In genomic region chr3:9897408-9898372, GRCh38 we compare ENCODE assay signal across 10 cellular contexts. TPM values are rescaled to one million over a fixed set of nuclear protein-coding genes. Genes with fewer than 3 reads are reported as not detected.
A peak's percentile ranks its signal among the peaks of the same experiment; 100 is the strongest.
DNase-seq lines count a peak whose midpoint lies in the region; ATAC-seq and TF ChIP-seq lines count a peak whose summit lies in the region.
"Had no signal": no experiment of that assay in that cellular context is flagged by ENCODE, and none has a peak within 500 bp of the region (broad histone marks: within the 10 kb centered on the region; RNA-seq: fewer than 3 reads in every experiment).

No MANE protein-coding gene starts in this region.

- H3K36me3 ChIP-seq in KMS-11 (ENCODE audit: insufficient read depth) (no peaks in the 10 kb centered on the region), ectodermal cell (ENCODE audit: control insufficient read depth, insufficient read depth, low read length) (peaks cover 12% of the 10 kb centered on the region), prostate gland (peaks cover 0 to 9% of the 10 kb centered on the region in 2 donors)

- H3K4me2 ChIP-seq in KMS-11: peak overlapping the region; percentile 25; the same call in 1 of the 2 replicates

- 82 to 86% methylated on average over 4 of the region's 4 CpGs for WGBS in ectodermal cell, 2 experiments
- 58% methylated on average over 4 of the region's 4 CpGs for WGBS in prostate gland

- no peaks in the 10 kb centered on the region for H3K9me3 ChIP-seq in ectodermal cell (ENCODE audit: control insufficient read depth, low read length)
- no peaks in the 10 kb centered on the region for H3K9me3 ChIP-seq in prostate gland

- H3K4me3 ChIP-seq in KMS-11 (IDR thresholded peaks at IDR 0.05; ENCODE audit: insufficient read depth, low read depth, low read length) (no peak overlapping the region), ectodermal cell (ENCODE audit: insufficient read depth, low read depth, low read length) (no peak overlapping the region), prostate gland (no peak overlapping the region)

- H3K27ac ChIP-seq in KMS-11 (peak overlapping the region; percentile 22; the same call in 1 of the 2 replicates), ectodermal cell (ENCODE audit: insufficient read depth, low read depth, low read length, poor library complexity, severe bottlenecking) (peak overlapping the region; percentile 26), prostate gland (peak overlapping the region; percentile 75 to 86)

- 0 out of 2 replicates have a peak, but pooled peaks cover 4% of the 10 kb centered on the region for H3K79me2 ChIP-seq in KMS-11 (ENCODE audit: insufficient read depth, low read depth)

- H4K20me1 ChIP-seq in KMS-11 (ENCODE audit: insufficient read depth): no peaks in the 10 kb centered on the region

- H3K27me3 ChIP-seq in KMS-11 (ENCODE audit: insufficient read depth, low read depth) (no peaks in the 10 kb centered on the region), ectodermal cell (ENCODE audit: control insufficient read depth, insufficient read depth, low read length, poor library complexity, severe bottlenecking) (no peaks in the 10 kb centered on the region), prostate gland (replicated peaks; ENCODE audit: insufficient read depth) (no peaks in the 10 kb centered on the region)

- no peak overlapping the region for H3K9ac ChIP-seq in KMS-11

- H2AFZ ChIP-seq in KMS-11 (ENCODE audit: low read depth): no peak overlapping the region

- H3K4me1 ChIP-seq in KMS-11 (ENCODE audit: low read depth, poor library complexity, severe bottlenecking): peaks cover 48% of the 10 kb centered on the region
- no peaks in the 10 kb centered on the region for H3K4me1 ChIP-seq in ectodermal cell (ENCODE audit: control insufficient read depth, insufficient read depth, low read length)
- no peaks in the 10 kb centered on the region for H3K4me1 ChIP-seq in prostate gland (replicated peaks)

- TF ChIP-seq CTCF in KMS-11 (conservative IDR thresholded peaks at IDR 0.05; ENCODE audit: low read depth, low read length) (no peak), prostate gland (IDR thresholded peaks at IDR 0.05) (no peak)

- no peak for TF ChIP-seq POLR2A in prostate gland (IDR thresholded peaks at IDR 0.05)

- intact Hi-C loops in prostate gland (cut with DNase I): no loop called here

- ATAC-seq in HG03378 (IDR thresholded peaks at IDR 0.05; ENCODE audit: unreplicated experiment) (no peak), GM18502 (IDR thresholded peaks at IDR 0.05; ENCODE audit: poor library complexity, unreplicated experiment) (no peak)
- ATAC-seq: WTC11 had no signal

- DNase-seq in DMS 273 (lab: John Stamatoyannopoulos, UW; ENCODE audit: unreplicated experiment): peak; percentile 33
- no peak for DNase-seq in DMS 273 treated with DMSO at 0.1 percent for 48 hours (lab: John Stamatoyannopoulos, UW)
- DNase-seq in prostate gland (ENCODE audit: low spot score): peak; percentile 82
- no peak for DNase-seq in NCI-H1048 (lab: John Stamatoyannopoulos, UW)
- DNase-seq: 8988T had no signal

RNA-seq across cellular contexts. Expression of gene IL17RE, which starts 5.0 kb away (rescaled TPM):
- 1.9 TPM for polyA plus RNA-seq in ectodermal cell (2013, experiment 1 of 4)
- polyA plus RNA-seq in ectodermal cell (2013, experiment 2 of 4): 1.2 TPM
- polyA plus RNA-seq in ectodermal cell (2013, experiment 3 of 4): 1.2 TPM
- 0.97 TPM for polyA plus RNA-seq in ectodermal cell (2013, experiment 4 of 4)
- 10 to 100 TPM; 10.1 to 28.2 TPM for total RNA-seq in prostate gland

RNA-seq across cellular contexts. Expression of gene JAGN1, which starts 7.3 kb away (rescaled TPM):
- polyA plus RNA-seq in ectodermal cell (2013, experiment 1 of 4): 39.0 TPM
- 45.8 TPM for polyA plus RNA-seq in ectodermal cell (2013, experiment 2 of 4)
- polyA plus RNA-seq in ectodermal cell (2013, experiment 3 of 4): 40.8 TPM
- 43.3 TPM for polyA plus RNA-seq in ectodermal cell (2013, experiment 4 of 4)
- total RNA-seq in prostate gland: 10 to 100 TPM; 37.0 to 61.5 TPM

RNA-seq across cellular contexts. Expression of gene CIDEC, which starts 17.6 kb away (rescaled TPM):
- polyA plus RNA-seq in ectodermal cell (2013, experiment 1 of 4): not detected
- polyA plus RNA-seq in ectodermal cell (2013, experiment 2 of 4): not detected
- polyA plus RNA-seq in ectodermal cell (2013, experiment 3 of 4): not detected
- not detected for polyA plus RNA-seq in ectodermal cell (2013, experiment 4 of 4)
- total RNA-seq in prostate gland: 1 to 10 TPM in 1 of 2 donors, not detected in 1; 3.5 TPM
- total RNA-seq: WTC11 had no signal

RNA-seq across cellular contexts. Expression of gene IL17RC, which starts 19.2 kb away (rescaled TPM):
- 8.4 TPM for polyA plus RNA-seq in ectodermal cell (2013, experiment 1 of 4)
- polyA plus RNA-seq in ectodermal cell (2013, experiment 2 of 4): 10.1 TPM
- 10.1 TPM for polyA plus RNA-seq in ectodermal cell (2013, experiment 3 of 4)
- 9.2 TPM for polyA plus RNA-seq in ectodermal cell (2013, experiment 4 of 4)
- total RNA-seq in prostate gland: 100 to 1,000 TPM in 1 of 2 donors, 10 to 100 TPM in 1; 80.7 to 152 TPM

RNA-seq across cellular contexts. Expression of gene CRELD1, which starts 35.9 kb away (rescaled TPM):
- 31.4 TPM for polyA plus RNA-seq in ectodermal cell (2013, experiment 1 of 4)
- polyA plus RNA-seq in ectodermal cell (2013, experiment 2 of 4): 29.1 TPM
- polyA plus RNA-seq in ectodermal cell (2013, experiment 3 of 4): 24.9 TPM
- polyA plus RNA-seq in ectodermal cell (2013, experiment 4 of 4): 29.8 TPM
- 10 to 100 TPM; 46.9 to 64.9 TPM for total RNA-seq in prostate gland

Comparison
In these comparisons a context has a peak if more than half of its experiments do, and no peak if none do; other contexts are left out.
1. DNase-seq: peak in DMS 273 (single experiment) and prostate gland (single experiment); none in DMS 273 treated with DMSO at 0.1 percent for 48 hours (single experiment) and NCI-H1048 (single experiment).
2. H3K27ac ChIP-seq: peak in every context shown above with its lines; median percentile 80 in prostate gland; 26 in ectodermal cell; 22 in KMS-11.